ENCODE assay signal across 7 cellular contexts in the genomic region with DNA sequence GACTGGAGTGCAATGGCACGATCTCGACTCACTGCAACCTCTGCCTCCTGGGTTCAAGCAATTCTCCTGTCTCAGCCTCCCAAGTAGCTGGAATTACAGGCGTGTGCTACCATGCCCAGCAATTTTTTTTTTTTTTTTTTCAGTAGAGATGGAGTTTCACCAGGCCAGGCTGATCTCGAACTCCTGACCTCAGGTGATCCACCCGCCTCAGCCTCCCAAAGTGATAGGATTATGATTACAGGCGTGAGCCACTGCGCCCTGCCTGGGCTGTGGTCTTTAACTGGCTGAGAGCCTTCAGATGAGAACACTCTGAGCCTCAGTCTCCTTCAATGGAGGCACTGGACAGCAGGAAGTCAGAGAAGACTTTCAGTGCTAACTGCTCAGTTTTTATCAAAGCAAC.
A peak's percentile ranks its signal among the peaks of the same experiment; 100 is the strongest.
DNase-seq lines count a peak whose midpoint lies in the region; ATAC-seq, FAIRE-seq and TF ChIP-seq lines count a peak whose summit lies in the region.
"Not testable (repeated sequence)": the region's sequence is repeated elsewhere in the genome, so short reads cannot be mapped to it uniquely, and the experiment has no call there.

No MANE protein-coding gene starts in this region.

- H3K36me3 ChIP-seq in RWPE2 (ENCODE audit: low read depth); astrocyte (ENCODE audit: insufficient read depth, low read length); H1 (ENCODE audit: control insufficient read depth in 2 of 4, insufficient read depth in 4 of 4, low read length in 3 of 4); esophagus muscularis mucosa; keratinocyte (ENCODE audit: control insufficient read depth in 2 of 2, extremely low read depth in 1 of 2, insufficient read depth in 2 of 2, low read length in 2 of 2): not testable (repeated sequence)

- not testable (repeated sequence) for H2BK20ac ChIP-seq in H9 (ENCODE audit: low read depth, low read length, poor library complexity, severe bottlenecking); H1 (ENCODE audit: low read length)

- not testable (repeated sequence) for TF ChIP-seq POLR2A in H1 (IDR thresholded peaks at IDR 0.05; ENCODE audit: control extremely low read depth in 1 of 2, low read depth in 2 of 2, low read length in 2 of 2); esophagus muscularis mucosa (IDR thresholded peaks at IDR 0.05; ENCODE audit: low read depth)

- not testable (repeated sequence) for H3K9me3 ChIP-seq in H9 (ENCODE audit: control insufficient read depth, low read depth, low read length); RWPE2 (ENCODE audit: severe bottlenecking); astrocyte (ENCODE audit: insufficient read depth, low read depth, low read length); H1 (ENCODE audit: insufficient read depth in 2 of 2, low read depth in 1 of 2, low read length in 1 of 2); esophagus muscularis mucosa; keratinocyte (ENCODE audit: control insufficient read depth, low read depth, low read length)

- not testable (repeated sequence) for H3K4me3 ChIP-seq in RWPE2 (ENCODE audit: severe bottlenecking); astrocyte (ENCODE audit: insufficient read depth, low read depth, low read length); H1 (ENCODE audit: extremely low read depth in 1 of 4, insufficient read depth in 2 of 4, low read depth in 3 of 4, low read length in 4 of 4); esophagus muscularis mucosa; keratinocyte (ENCODE audit: control insufficient read depth in 2 of 3, extremely low read depth in 1 of 3, insufficient read depth in 2 of 3, low read depth in 1 of 3, low read length in 3 of 3)

- not testable (repeated sequence) for H3K4me3 Mint-ChIP-seq in H9; astrocyte (ENCODE audit: unreplicated experiment); type B pancreatic cell

- H3K18ac ChIP-seq in H9 (ENCODE audit: insufficient read length, low read depth, low read length); H1 (ENCODE audit: extremely low read depth, low read length): not testable (repeated sequence)

- not testable (repeated sequence) for H2AFZ ChIP-seq in H9 (ENCODE audit: low read length); astrocyte (ENCODE audit: low read depth, low read length); H1 (ENCODE audit: low read length); keratinocyte (ENCODE audit: control insufficient read depth, low read length)

- not testable (repeated sequence) for H3K23ac ChIP-seq in H9 (ENCODE audit: insufficient read length, low read depth, low read length); H1 (ENCODE audit: insufficient read length)

- H4K8ac ChIP-seq in H9 (replicated peaks; ENCODE audit: insufficient read length, low read depth, low read length); H1 (ENCODE audit: extremely low read depth, insufficient read depth, low read length): not testable (repeated sequence)

- not testable (repeated sequence) for H3K27me3 Mint-ChIP-seq in H9 (ENCODE audit: low read depth); astrocyte (ENCODE audit: low read depth, unreplicated experiment); type B pancreatic cell

- H3K9me3 Mint-ChIP-seq in H9, result peaks cover 10 to 13% of the 10 kb centered on the region in 2 experiments
- not testable (repeated sequence) for H3K9me3 Mint-ChIP-seq in astrocyte (ENCODE audit: unreplicated experiment); type B pancreatic cell

- H3K27ac Mint-ChIP-seq in H9, result peak overlapping the region in 2 of 3 experiments; percentile 58 to 61; a peak in 3 of 7 replicates
- peak overlapping the region; percentile 41 for H3K27ac Mint-ChIP-seq in astrocyte (ENCODE audit: unreplicated experiment)
- H3K27ac Mint-ChIP-seq in type B pancreatic cell, result peak overlapping the region; percentile 93

- not testable (repeated sequence) for H4K91ac ChIP-seq in H9 (ENCODE audit: insufficient read length, low read depth, low read length)
- H4K91ac ChIP-seq in H1 (replicated peaks; ENCODE audit: insufficient read length, low read length), result peak overlapping the region; percentile 75

- dilution Hi-C loops in keratinocyte (cut with MboI; ENCODE audit: extremely low pct_ligation_motif_present, low sequenced_read_pairs), result not testable (repeated sequence)

- not testable (repeated sequence) for H2AK5ac ChIP-seq in H9 (ENCODE audit: insufficient read length, low read length); H1 (ENCODE audit: low read depth, low read length)

- not testable (repeated sequence) for H3K4ac ChIP-seq in H9 (ENCODE audit: low read depth, low read length)
- H3K4ac ChIP-seq in H1 (replicated peaks; ENCODE audit: insufficient read length, low read depth, low read length), result peak overlapping the region; percentile 87

- H3K9me1 ChIP-seq in keratinocyte (ENCODE audit: control insufficient read depth, extremely low read depth, insufficient read depth, low read length), result not testable (repeated sequence)

- not testable (repeated sequence) for FAIRE-seq in astrocyte (lab: Jason Lieb, UNC); H1 (lab: Jason Lieb, UNC); keratinocyte (lab: Jason Lieb, UNC)

- not testable (repeated sequence) for H4K20me1 ChIP-seq in H9 (ENCODE audit: control insufficient read depth, insufficient read depth, insufficient read length); astrocyte (ENCODE audit: insufficient read depth, low read length); H1 (replicated peaks in 1 of 2; ENCODE audit: control insufficient read depth in 1 of 2, insufficient read depth in 2 of 2, low read length in 2 of 2); keratinocyte (ENCODE audit: control insufficient read depth, extremely low read depth, insufficient read depth, low read length)

- not testable (repeated sequence) for H3K14ac ChIP-seq in H9 (ENCODE audit: insufficient read depth, low read length); H1 (ENCODE audit: insufficient read length)

- POLR2A ChIA-PET in H1 (lab: Charles Lee; ENCODE audit: partially characterized antibody), result interaction anchor here (0.7 to 1.3 kb wide), 2 partner anchors 16 to 183 kb away, joined by 3 read pairs; no protein-coding TSS in a partner anchor

- H3K4me1 ChIP-seq in H9 (ENCODE audit: insufficient read depth, low read length) (peaks cover 12% of the 10 kb centered on the region; the same call in 1 of the 2 replicates), RWPE2 (ENCODE audit: insufficient read depth, poor library complexity, severe bottlenecking) (peaks cover 28% of the 10 kb centered on the region), H1 (replicated peaks in 1 of 4; ENCODE audit: control insufficient read depth in 3 of 4, insufficient read depth in 4 of 4, low read length in 3 of 4) (peaks cover 8 to 29% (median 19%) of the 10 kb centered on the region in 4 experiments; a peak in 6 of 7 replicates), keratinocyte (ENCODE audit: control insufficient read depth, extremely low read depth, insufficient read depth, low read length) (peaks cover 25% of the 10 kb centered on the region)
- H3K4me1 ChIP-seq in astrocyte (ENCODE audit: insufficient read depth, low read length); esophagus muscularis mucosa: not testable (repeated sequence)

- H3K4me1 Mint-ChIP-seq in H9, result peaks cover 58 to 64% of the 10 kb centered on the region in 2 experiments
- peaks cover 14% of the 10 kb centered on the region for H3K4me1 Mint-ChIP-seq in astrocyte (ENCODE audit: low read depth, unreplicated experiment)
- not testable (repeated sequence) for H3K4me1 Mint-ChIP-seq in type B pancreatic cell (ENCODE audit: unreplicated experiment)

- H3K36me3 Mint-ChIP-seq in H9 (ENCODE audit: insufficient read depth in 1 of 3, low read depth in 3 of 3); astrocyte (ENCODE audit: low read depth, unreplicated experiment); type B pancreatic cell: not testable (repeated sequence)

- not testable (repeated sequence) for H2BK12ac ChIP-seq in H9 (ENCODE audit: insufficient read length, low read depth, low read length); H1 (ENCODE audit: low read depth, low read length)

- not testable (repeated sequence) for TF ChIP-seq CTCF in H9 (conservative IDR thresholded peaks at IDR 0.05); RWPE2 (IDR thresholded peaks at IDR 0.05; ENCODE audit: poor library complexity, severe bottlenecking); astrocyte (IDR thresholded peaks at IDR 0.05; ENCODE audit: insufficient read depth, low read depth, low read length); H1 (IDR thresholded peaks at IDR 0.05; ENCODE audit: control extremely low read depth in 1 of 3, insufficient read depth in 1 of 3, low read depth in 1 of 3, low read length in 3 of 3); esophagus muscularis mucosa (IDR thresholded peaks at IDR 0.05); keratinocyte (optimal IDR thresholded peaks at IDR 0.05 in 1 of 3, IDR thresholded peaks at IDR 0.05 in 1 of 3, conservative IDR thresholded peaks at IDR 0.05 in 1 of 3; ENCODE audit: extremely low read depth in 1 of 3, insufficient read depth in 2 of 3, low read length in 3 of 3); type B pancreatic cell (conservative IDR thresholded peaks at IDR 0.05)

- not testable (repeated sequence) for H2BK15ac ChIP-seq in H9 (ENCODE audit: low read depth, low read length); H1 (ENCODE audit: low read length)

- peak overlapping the region; percentile 12 for H3T11ph ChIP-seq in H9 (ENCODE audit: low read length)

- not testable (repeated sequence) for DNase-seq in H9; RWPE2 (ENCODE audit: low spot score); astrocyte (ENCODE audit: low read depth); H1 (ENCODE audit: low read depth in 1 of 2, low spot score in 2 of 2); keratinocyte (ENCODE audit: low read depth, low spot score); type B pancreatic cell (ENCODE audit: extremely low spot score, unreplicated experiment)
- peak; percentile 62 for DNase-seq in esophagus muscularis mucosa (ENCODE audit: extremely low spot score)

- H3K79me2 ChIP-seq in H9 (ENCODE audit: insufficient read depth, low read length); astrocyte (ENCODE audit: insufficient read depth, low read length); H1 (ENCODE audit: control insufficient read depth in 1 of 2, insufficient read depth in 2 of 2, low read length in 2 of 2); keratinocyte (ENCODE audit: control insufficient read depth, insufficient read depth, low read length): not testable (repeated sequence)

- not testable (repeated sequence) for H3K27me3 ChIP-seq in H9 (ENCODE audit: insufficient read depth, low read length); RWPE2 (ENCODE audit: insufficient read depth, poor library complexity, severe bottlenecking); astrocyte (ENCODE audit: insufficient read depth, low read length); H1 (replicated peaks in 1 of 4; ENCODE audit: control insufficient read depth in 3 of 4, extremely low read depth in 1 of 4, insufficient read depth in 3 of 4, low read length in 3 of 4); esophagus muscularis mucosa; keratinocyte (ENCODE audit: control insufficient read depth, extremely low read depth, insufficient read depth, low read length)

- H3K23me2 ChIP-seq in H9 (ENCODE audit: insufficient read length, low read depth, low read length, poor library complexity, severe bottlenecking); H1 (ENCODE audit: low read depth, low read length): not testable (repeated sequence)

- H2BK120ac ChIP-seq in H9 (ENCODE audit: low read depth, low read length, poor library complexity, severe bottlenecking); H1 (replicated peaks; ENCODE audit: low read depth, low read length): not testable (repeated sequence)

- H2BK5ac ChIP-seq in H9 (ENCODE audit: insufficient read length, low read length); H1 (ENCODE audit: low read depth, low read length): not testable (repeated sequence)

- not testable (repeated sequence) for H3K56ac ChIP-seq in H9 (ENCODE audit: insufficient read length, low read depth, low read length); H1 (replicated peaks; ENCODE audit: insufficient read length, low read depth, low read length)

- WGBS in H9 (ENCODE audit: extremely low coverage, insufficient read length, low lambda C conversion rate), result no CpG with 5 or more reads among the region's 7 CpGs
- WGBS in H1 (ENCODE audit: extremely low coverage in 1 of 2, insufficient coverage in 1 of 2, insufficient read length in 1 of 2, insufficient replicate concordance in 2 of 2, low coverage in 1 of 2, low lambda C conversion rate in 2 of 2, missing lambda C conversion rate in 1 of 2), 2 experiments, result 91% methylated on average over 6 of the region's 7 CpGs; no CpG with 5 or more reads in 1 of the 2 experiments
- WGBS in esophagus muscularis mucosa, result 87% methylated on average over 7 of the region's 7 CpGs

- CTCF ChIA-PET in H1 (lab: Charles Lee; ENCODE audit: partially characterized antibody), result interaction anchor here (0.7 to 3.2 kb wide), 5 partner anchors 21 to 103 kb away, joined by 3 to 20 read pairs (median 3); no protein-coding TSS in a partner anchor

- not testable (repeated sequence) for TF ChIP-seq EP300 in H1 (IDR thresholded peaks at IDR 0.05; ENCODE audit: borderline replicate concordance in 1 of 2, low read depth in 2 of 2, low read length in 2 of 2); esophagus muscularis mucosa (IDR thresholded peaks at IDR 0.05)

- H3K79me1 ChIP-seq in H9 (ENCODE audit: insufficient read depth, low read depth, low read length, poor library complexity, severe bottlenecking); H1 (ENCODE audit: low read depth, low read length): not testable (repeated sequence)

- H4K5ac ChIP-seq in H9 (ENCODE audit: insufficient read length, low read depth, low read length); H1 (ENCODE audit: insufficient read length, low read depth, low read length): not testable (repeated sequence)

- not testable (repeated sequence) for H3K4me2 ChIP-seq in H9 (ENCODE audit: insufficient read depth, insufficient read length, low read length); astrocyte (ENCODE audit: low read length); H1 (ENCODE audit: insufficient read depth in 1 of 2, low read depth in 2 of 2, low read length in 2 of 2); keratinocyte (ENCODE audit: control insufficient read depth, extremely low read depth, insufficient read depth, low read depth, low read length)

- not testable (repeated sequence) for H3K27ac ChIP-seq in H9 (ENCODE audit: insufficient read length, low read depth, low read length); astrocyte (ENCODE audit: low read depth, low read length); H1 (ENCODE audit: low read depth, low read length); esophagus muscularis mucosa (replicated peaks in 1 of 4)
- H3K27ac ChIP-seq in RWPE2 (ENCODE audit: poor library complexity, severe bottlenecking) (peak overlapping the region; percentile 97), keratinocyte (ENCODE audit: control insufficient read depth, insufficient read depth, low read length) (peak overlapping the region; percentile 69)

- not testable (repeated sequence) for TF ChIP-seq RAD21 in H1 (IDR thresholded peaks at IDR 0.05 in 1 of 2, conservative IDR thresholded peaks at IDR 0.05 in 1 of 2; ENCODE audit: low read depth in 2 of 2, low read length in 2 of 2)

- intact Hi-C loops in esophagus muscularis mucosa (cut with DNase I), result not testable (repeated sequence)

- ATAC-seq in RWPE2 (ENCODE audit: low read depth), result not testable (repeated sequence)

- not testable (repeated sequence) for H3K9ac ChIP-seq in H9 (ENCODE audit: extremely low read depth, insufficient read length, low read length); astrocyte (ENCODE audit: low read length); H1 (replicated peaks in 1 of 4; ENCODE audit: extremely low read depth in 1 of 4, low read depth in 3 of 4, low read length in 3 of 4)
- peak overlapping the region; percentile 9 for H3K9ac ChIP-seq in keratinocyte (ENCODE audit: control insufficient read depth, extremely low read depth, insufficient read depth, low read length)

Comparison
In these comparisons a context has a peak if more than half of its experiments do, and no peak if none do; other contexts are left out.
1. H3K27ac Mint-ChIP-seq: peak in every context shown above with its lines; median percentile 93 in type B pancreatic cell; 60 in H9; 41 in astrocyte.